Comparison of ENCODE assay signal across 26 cellular contexts in genomic region chr2:6497048-6497447, GRCh38.
"Had no signal": no experiment of that assay in that cellular context is flagged by ENCODE, and none has a peak within 500 bp of the region (broad histone marks: within the 10 kb centered on the region; RNA-seq: fewer than 3 reads in every experiment).

No MANE protein-coding gene starts in this region.

- ATAC-seq: effector memory CD8-positive, alpha-beta T cell; esophagus mucosa; gastrocnemius medialis; heart left ventricle; left lung; left ventricle myocardium superior; naive thymus-derived CD8-positive, alpha-beta T cell had no signal

- H3K4me3 ChIP-seq: colonic mucosa, esophagus squamous epithelium, gastrocnemius medialis, heart left ventricle, hepatocyte, left lung, lung had no signal

- H3K9me3 ChIP-seq: colonic mucosa, gastrocnemius medialis, heart left ventricle, left lung had no signal

- DNase-seq: colonic mucosa; cortex of kidney; effector CD8-positive, alpha-beta T cell; effector memory CD8-positive, alpha-beta T cell; endodermal cell; erythroblast; esophagus squamous epithelium; foreskin fibroblast; foreskin melanocyte; gastrocnemius medialis; heart left ventricle; hypothalamus; immature natural killer cell; islet precursor cell; kidney; kidney glomerular epithelial cell; left lung; left ventricle myocardium superior; mammary epithelial cell; mesendoderm; midbrain; naive B cell; naive thymus-derived CD8-positive, alpha-beta T cell had no signal

- H3K4me1 ChIP-seq: colonic mucosa, esophagus squamous epithelium, gastrocnemius medialis, heart left ventricle, left lung had no signal

- H3K36me3 ChIP-seq: colonic mucosa, esophagus squamous epithelium, gastrocnemius medialis, heart left ventricle, left lung had no signal
